ENCODE assay signal across 30 cellular contexts in the genomic region with DNA sequence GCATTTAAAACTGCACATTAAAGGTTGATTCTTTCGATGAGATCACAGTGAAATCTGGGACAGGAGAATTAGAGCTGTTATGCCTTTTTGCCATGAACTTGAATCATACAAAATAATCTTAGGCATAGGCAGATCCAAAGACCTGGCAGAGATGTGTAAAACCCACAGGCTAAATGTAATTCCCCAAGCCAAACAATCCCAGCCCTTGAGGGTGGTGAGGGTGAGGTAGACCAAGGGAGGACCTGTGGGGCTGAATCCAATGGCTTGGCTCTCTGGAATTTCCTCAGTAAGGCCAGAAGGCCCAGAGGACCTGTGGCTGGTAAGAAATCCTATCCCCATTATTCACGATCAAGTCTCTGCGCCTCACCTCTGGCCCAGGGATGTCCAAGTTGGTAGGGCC.
"Had no signal": no experiment of that assay in that cellular context is flagged by ENCODE, and none has a peak within 500 bp of the region (broad histone marks: within the 10 kb centered on the region; RNA-seq: fewer than 3 reads in every experiment).

No MANE protein-coding gene starts in this region.

- H3K4me3 ChIP-seq: ascending aorta, breast epithelium, cardiac muscle cell, coronary artery, dorsolateral prefrontal cortex had no signal

- H3K27me3 Mint-ChIP-seq: activated B cell treated with CpG ODN at 0.5 μM for 24 hours; activated CD8-positive, alpha-beta T cell treated with anti-CD3 and anti-CD28 coated beads for 36 hours; activated naive CD4-positive, alpha-beta T cell treated with anti-CD3 and anti-CD28 coated beads, Interleukin-2, amount 10 ng/mL, durations not matched to agents 7 days and 5 days; activated naive CD8-positive, alpha-beta T cell treated with anti-CD3 and anti-CD28 coated beads, Interleukin-2, amount 10 ng/mL, durations not matched to agents 7 days and 5 days; activated T-helper 17 cell treated with anti-CD3 and anti-CD28 coated beads, Interleukin-2, amount 50 U/mL, for 72 hours; brain; dendritic cell treated with granulocyte-macrophage colony-stimulating factor and Interleukin-4, amounts not matched to agents 40 ng/mL and 50 ng/mL, for 4 days; T-helper 17 cell had no signal

- H3K9me3 Mint-ChIP-seq: activated B cell treated with CpG ODN at 0.5 μM for 24 hours; activated CD8-positive, alpha-beta T cell treated with anti-CD3 and anti-CD28 coated beads for 36 hours; activated naive CD4-positive, alpha-beta T cell treated with anti-CD3 and anti-CD28 coated beads, Interleukin-2, amount 10 ng/mL, durations not matched to agents 7 days and 5 days; activated naive CD4-positive, alpha-beta T cell treated with anti-CD3 and anti-CD28 coated beads, Interleukin-2, amount 50 U/mL, for 72 hours; activated naive CD8-positive, alpha-beta T cell treated with anti-CD3 and anti-CD28 coated beads, Interleukin-2, amount 10 ng/mL, durations not matched to agents 7 days and 5 days; activated T-cell treated with anti-CD3 and anti-CD28 coated beads, Interleukin-2, amount 50 U/mL, for 4 hours; activated T-helper 17 cell treated with anti-CD3 and anti-CD28 coated beads, Interleukin-2, amount 50 U/mL, for 72 hours; brain; dendritic cell treated with granulocyte-macrophage colony-stimulating factor and Interleukin-4, amounts not matched to agents 40 ng/mL and 50 ng/mL, for 4 days; endodermal cell; T-helper 2 cell treated with Interferon-gamma antibody and Interleukin-4, amounts not matched to agents 5 μg/mL and 100 μg/mL, for 36 hours had no signal

- ATAC-seq: activated CD4-positive, CD25-positive, alpha-beta regulatory T cell treated with anti-CD3 and anti-CD28 coated beads, Interleukin-2, amount 50 U/mL, for 24 hours; activated CD8-positive, alpha-beta T cell treated with anti-CD3 and anti-CD28 coated beads for 36 hours; activated naive CD4-positive, alpha-beta T cell treated with anti-CD3 and anti-CD28 coated beads, Interleukin-2, amount 50 U/mL, for 72 hours; activated T-cell treated with anti-CD3 and anti-CD28 coated beads, Interleukin-2, amount 50 U/mL, for 4 hours; activated T-helper 17 cell treated with anti-CD3 and anti-CD28 coated beads, Interleukin-2, amount 50 U/mL, for 72 hours; esophagus mucosa; T-helper 17 cell had no signal

- H3K27ac Mint-ChIP-seq: activated B cell treated with CpG ODN at 0.5 μM for 24 hours; activated CD8-positive, alpha-beta T cell treated with anti-CD3 and anti-CD28 coated beads for 36 hours; activated naive CD4-positive, alpha-beta T cell treated with anti-CD3 and anti-CD28 coated beads, Interleukin-2, amount 10 ng/mL, durations not matched to agents 7 days and 5 days; activated naive CD8-positive, alpha-beta T cell treated with anti-CD3 and anti-CD28 coated beads, Interleukin-2, amount 10 ng/mL, durations not matched to agents 7 days and 5 days; activated T-helper 17 cell treated with anti-CD3 and anti-CD28 coated beads, Interleukin-2, amount 50 U/mL, for 72 hours; brain; dendritic cell treated with granulocyte-macrophage colony-stimulating factor and Interleukin-4, amounts not matched to agents 40 ng/mL and 50 ng/mL, for 4 days; endodermal cell; T-helper 17 cell; T-helper 2 cell treated with Interferon-gamma antibody and Interleukin-4, amounts not matched to agents 5 μg/mL and 100 μg/mL, for 36 hours had no signal

- H3K9me3 ChIP-seq: ascending aorta, breast epithelium had no signal

- H3K27me3 ChIP-seq: ascending aorta, breast epithelium, cardiac muscle cell, dorsolateral prefrontal cortex had no signal

- H3K4me1 ChIP-seq: ascending aorta, breast epithelium had no signal

- DNase-seq: activated B cell treated with CpG ODN at 0.5 μM for 24 hours; activated CD4-positive, alpha-beta T cell treated with anti-CD3 and anti-CD28 coated beads for 48 hours; activated CD4-positive, alpha-beta T cell treated with anti-CD3 and anti-CD28 coated beads, Interleukin-2, amount 50 U/mL, for 1 hour; activated CD4-positive, alpha-beta T cell treated with anti-CD3 and anti-CD28 coated beads, Interleukin-2, amount 50 U/mL, for 48 hours; activated CD8-positive, alpha-beta memory T cell treated with anti-CD3 and anti-CD28 coated beads for 24 hours; activated CD8-positive, alpha-beta T cell treated with anti-CD3 and anti-CD28 coated beads for 36 hours; activated effector memory CD4-positive, alpha-beta T cell treated with anti-CD3 and anti-CD28 coated beads, Interleukin-2, amount 50 U/mL, for 16 hours; activated naive CD4-positive, alpha-beta T cell treated with anti-CD3 and anti-CD28 coated beads, Interleukin-2, amount 10 ng/mL, durations not matched to agents 7 days and 5 days; activated naive CD8-positive, alpha-beta T cell treated with anti-CD3 and anti-CD28 coated beads, Interleukin-2, amount 10 ng/mL, durations not matched to agents 7 days and 5 days; activated T-cell treated with anti-CD3 and anti-CD28 coated beads, Interleukin-2, amount 50 U/mL, for 4 hours; central memory CD4-positive, alpha-beta T cell; cerebellar nuclear complex; dorsolateral prefrontal cortex; effector memory CD4-positive, alpha-beta T cell; endodermal cell; foreskin fibroblast; T-helper 17 cell; T1000; WERI-Rb-1 had no signal

- H3K36me3 ChIP-seq: ascending aorta, breast epithelium had no signal

- H3K4me3 Mint-ChIP-seq: activated B cell treated with CpG ODN at 0.5 μM for 24 hours; activated CD8-positive, alpha-beta T cell treated with anti-CD3 and anti-CD28 coated beads for 36 hours; activated naive CD4-positive, alpha-beta T cell treated with anti-CD3 and anti-CD28 coated beads, Interleukin-2, amount 10 ng/mL, durations not matched to agents 7 days and 5 days; activated naive CD8-positive, alpha-beta T cell treated with anti-CD3 and anti-CD28 coated beads, Interleukin-2, amount 10 ng/mL, durations not matched to agents 7 days and 5 days; activated T-cell treated with anti-CD3 and anti-CD28 coated beads, Interleukin-2, amount 50 U/mL, for 4 hours; activated T-helper 17 cell treated with anti-CD3 and anti-CD28 coated beads, Interleukin-2, amount 50 U/mL, for 72 hours; brain; dendritic cell treated with granulocyte-macrophage colony-stimulating factor and Interleukin-4, amounts not matched to agents 40 ng/mL and 50 ng/mL, for 4 days; endodermal cell; T-helper 17 cell; T-helper 2 cell treated with Interferon-gamma antibody and Interleukin-4, amounts not matched to agents 5 μg/mL and 100 μg/mL, for 36 hours had no signal

- H3K4me1 Mint-ChIP-seq: activated B cell treated with CpG ODN at 0.5 μM for 24 hours; activated T-helper 17 cell treated with anti-CD3 and anti-CD28 coated beads, Interleukin-2, amount 50 U/mL, for 72 hours; endodermal cell had no signal

- H3K27ac ChIP-seq: ascending aorta, breast epithelium, cardiac muscle cell, coronary artery, dorsolateral prefrontal cortex, WERI-Rb-1 had no signal
